Comparison of ENCODE assay signal across 8 cellular contexts in genomic region chr10:62037166-62037831, GRCh38.
DNase-seq lines count a peak whose midpoint lies in the region; ATAC-seq, FAIRE-seq and TF ChIP-seq lines count a peak whose summit lies in the region.

No MANE protein-coding gene starts in this region.

- H3K27ac Mint-ChIP-seq in activated naive CD8-positive, alpha-beta T cell: peak overlapping the region; percentile 77
- no peak overlapping the region for H3K27ac Mint-ChIP-seq in activated naive CD8-positive, alpha-beta T cell treated with anti-CD3 and anti-CD28 coated beads for 36 hours
- peak overlapping the region; percentile 89 for H3K27ac Mint-ChIP-seq in activated T-helper 1 cell treated with anti-CD3 and anti-CD28 coated beads, Interleukin-12 subunit alpha, Interleukin-12 subunit beta, Interleukin-2, Interleukin-4 antibody, amounts not matched to agents 30 ng/mL and 10 ng/mL and 1 ng/mL, durations not matched to agents 14 hours and 24 hours and 36 hours

- no peak overlapping the region for H2AFZ ChIP-seq in keratinocyte (ENCODE audit: control insufficient read depth, low read length)

- ATAC-seq in upper lobe of left lung (ENCODE audit: low FRiP score in 2 of 2) (peak in 1 of 2 donors; percentile 40), GM21423 (IDR thresholded peaks at IDR 0.05; ENCODE audit: unreplicated experiment) (no peak)

- H3K9me3 Mint-ChIP-seq in activated naive CD8-positive, alpha-beta T cell (ENCODE audit: low read depth): no peaks in the 10 kb centered on the region
- H3K9me3 Mint-ChIP-seq in activated naive CD8-positive, alpha-beta T cell treated with anti-CD3 and anti-CD28 coated beads for 36 hours: no peaks in the 10 kb centered on the region
- H3K9me3 Mint-ChIP-seq in activated T-helper 1 cell treated with anti-CD3 and anti-CD28 coated beads, Interleukin-12 subunit alpha, Interleukin-12 subunit beta, Interleukin-2, Interleukin-4 antibody, amounts not matched to agents 30 ng/mL and 10 ng/mL and 1 ng/mL, durations not matched to agents 14 hours and 24 hours and 36 hours: no peaks in the 10 kb centered on the region

- H3K27me3 ChIP-seq in keratinocyte (ENCODE audit: control insufficient read depth, extremely low read depth, insufficient read depth, low read length) (no peaks in the 10 kb centered on the region), upper lobe of left lung (no peaks in the 10 kb centered on the region)

- H3K36me3 ChIP-seq in keratinocyte (ENCODE audit: control insufficient read depth in 2 of 2, extremely low read depth in 1 of 2, insufficient read depth in 2 of 2, low read length in 2 of 2) (no peaks in the 10 kb centered on the region), upper lobe of left lung (no peaks in the 10 kb centered on the region)

- H3K27ac ChIP-seq in keratinocyte (ENCODE audit: control insufficient read depth, insufficient read depth, low read length) (peak overlapping the region; percentile 49), upper lobe of left lung (peak overlapping the region; percentile 34 to 69 (median 64))

- peak overlapping the region; percentile 39 for H3K4me2 ChIP-seq in keratinocyte (ENCODE audit: control insufficient read depth, extremely low read depth, insufficient read depth, low read depth, low read length)

- peaks cover 49% of the 10 kb centered on the region for H3K4me1 Mint-ChIP-seq in activated naive CD8-positive, alpha-beta T cell (ENCODE audit: low read depth)
- peaks cover 60% of the 10 kb centered on the region for H3K4me1 Mint-ChIP-seq in activated naive CD8-positive, alpha-beta T cell treated with anti-CD3 and anti-CD28 coated beads for 36 hours
- peaks cover 93% of the 10 kb centered on the region for H3K4me1 Mint-ChIP-seq in activated T-helper 1 cell treated with anti-CD3 and anti-CD28 coated beads, Interleukin-12 subunit alpha, Interleukin-12 subunit beta, Interleukin-2, Interleukin-4 antibody, amounts not matched to agents 30 ng/mL and 10 ng/mL and 1 ng/mL, durations not matched to agents 14 hours and 24 hours and 36 hours (ENCODE audit: low read depth)

- peaks cover 6% of the 10 kb centered on the region for H3K36me3 Mint-ChIP-seq in activated naive CD8-positive, alpha-beta T cell
- peaks cover 41% of the 10 kb centered on the region for H3K36me3 Mint-ChIP-seq in activated naive CD8-positive, alpha-beta T cell treated with anti-CD3 and anti-CD28 coated beads for 36 hours
- H3K36me3 Mint-ChIP-seq in activated T-helper 1 cell treated with anti-CD3 and anti-CD28 coated beads, Interleukin-12 subunit alpha, Interleukin-12 subunit beta, Interleukin-2, Interleukin-4 antibody, amounts not matched to agents 30 ng/mL and 10 ng/mL and 1 ng/mL, durations not matched to agents 14 hours and 24 hours and 36 hours (ENCODE audit: low read depth): peaks cover 36% of the 10 kb centered on the region

- TF ChIP-seq POLR2A in upper lobe of left lung (IDR thresholded peaks at IDR 0.05): no peak

- H3K27me3 Mint-ChIP-seq in activated naive CD8-positive, alpha-beta T cell: no peaks in the 10 kb centered on the region
- H3K27me3 Mint-ChIP-seq in activated naive CD8-positive, alpha-beta T cell treated with anti-CD3 and anti-CD28 coated beads for 36 hours: no peaks in the 10 kb centered on the region
- H3K27me3 Mint-ChIP-seq in activated T-helper 1 cell treated with anti-CD3 and anti-CD28 coated beads, Interleukin-12 subunit alpha, Interleukin-12 subunit beta, Interleukin-2, Interleukin-4 antibody, amounts not matched to agents 30 ng/mL and 10 ng/mL and 1 ng/mL, durations not matched to agents 14 hours and 24 hours and 36 hours (ENCODE audit: insufficient read depth): no peaks in the 10 kb centered on the region

- H3K4me1 ChIP-seq in keratinocyte (ENCODE audit: control insufficient read depth, extremely low read depth, insufficient read depth, low read length) (peaks cover 40% of the 10 kb centered on the region), upper lobe of left lung (peaks cover 20 to 34% (median 27%) of the 10 kb centered on the region in 4 donors)

- no peak for TF ChIP-seq EP300 in upper lobe of left lung (IDR thresholded peaks at IDR 0.05)

- TF ChIP-seq CTCF in keratinocyte (optimal IDR thresholded peaks at IDR 0.05 in 1 of 3, IDR thresholded peaks at IDR 0.05 in 1 of 3, conservative IDR thresholded peaks at IDR 0.05 in 1 of 3; ENCODE audit: extremely low read depth in 1 of 3, insufficient read depth in 2 of 3, low read length in 3 of 3) (no peak), upper lobe of left lung (IDR thresholded peaks at IDR 0.05) (no peak)

- dilution Hi-C loops in keratinocyte (cut with MboI; ENCODE audit: extremely low pct_ligation_motif_present, low sequenced_read_pairs): no loop called here

- WGBS in upper lobe of left lung, 2 donors: 62 to 71% methylated on average over 8 of the region's 8 CpGs

- intact Hi-C loops in activated T-helper 1 cell treated with anti-CD3 and anti-CD28 coated beads, Interleukin-12 subunit alpha, Interleukin-12 subunit beta, Interleukin-2, Interleukin-4 antibody, amounts not matched to agents 30 ng/mL and 10 ng/mL and 1 ng/mL, durations not matched to agents 14 hours and 24 hours and 36 hours (cut with micrococcal nuclease): loop anchor here (5.0 kb wide), 1 partner anchor 395 kb away; no protein-coding TSS in a partner anchor

- peak overlapping the region; percentile 5 for H3K9ac ChIP-seq in keratinocyte (ENCODE audit: control insufficient read depth, extremely low read depth, insufficient read depth, low read length)

- DNase-seq in activated naive CD8-positive, alpha-beta T cell treated with anti-CD3 and anti-CD28 coated beads for 36 hours: no peak
- no peak for DNase-seq in activated T-helper 1 cell treated with anti-CD3 and anti-CD28 coated beads, Interleukin-12 subunit alpha, Interleukin-12 subunit beta, Interleukin-2, Interleukin-4 antibody, amounts not matched to agents 30 ng/mL and 10 ng/mL and 1 ng/mL, durations not matched to agents 14 hours and 24 hours and 36 hours (ENCODE audit: low spot score)
- DNase-seq in keratinocyte (ENCODE audit: low read depth, low spot score) (no peak), upper lobe of left lung (no peak), LoVo (ENCODE audit: low spot score) (no peak), NCI-H2029 treated with DMSO at 0.1 percent for 48 hours (lab: John Stamatoyannopoulos, UW) (no peak)

- H3K9me3 ChIP-seq in keratinocyte (ENCODE audit: control insufficient read depth, low read depth, low read length) (no peaks in the 10 kb centered on the region), upper lobe of left lung (no peaks in the 10 kb centered on the region)

- no peak overlapping the region for H3K4me3 ChIP-seq in keratinocyte (ENCODE audit: control insufficient read depth in 2 of 3, extremely low read depth in 1 of 3, insufficient read depth in 2 of 3, low read depth in 1 of 3, low read length in 3 of 3)
- H3K4me3 ChIP-seq in upper lobe of left lung: no peak overlapping the region

- H3K79me2 ChIP-seq in keratinocyte (ENCODE audit: control insufficient read depth, insufficient read depth, low read length): peaks cover 21% of the 10 kb centered on the region

- H3K9me1 ChIP-seq in keratinocyte (ENCODE audit: control insufficient read depth, extremely low read depth, insufficient read depth, low read length): no peaks in the 10 kb centered on the region

- H4K20me1 ChIP-seq in keratinocyte (ENCODE audit: control insufficient read depth, extremely low read depth, insufficient read depth, low read length): no peaks in the 10 kb centered on the region

- FAIRE-seq in keratinocyte (lab: Jason Lieb, UNC): no peak

- no peak overlapping the region for H3K4me3 Mint-ChIP-seq in activated naive CD8-positive, alpha-beta T cell
- H3K4me3 Mint-ChIP-seq in activated naive CD8-positive, alpha-beta T cell treated with anti-CD3 and anti-CD28 coated beads for 36 hours: no peak overlapping the region
- H3K4me3 Mint-ChIP-seq in activated T-helper 1 cell treated with anti-CD3 and anti-CD28 coated beads, Interleukin-12 subunit alpha, Interleukin-12 subunit beta, Interleukin-2, Interleukin-4 antibody, amounts not matched to agents 30 ng/mL and 10 ng/mL and 1 ng/mL, durations not matched to agents 14 hours and 24 hours and 36 hours: no peak overlapping the region
